Comparison of ENCODE assay signal across 18 cellular contexts in genomic region chr17:66784621-66785364, GRCh38. TPM values are rescaled to one million over a fixed set of nuclear protein-coding genes. Genes with fewer than 3 reads are reported as not detected.
"Had no signal": no experiment of that assay in that cellular context is flagged by ENCODE, and none has a peak within 500 bp of the region (broad histone marks: within the 10 kb centered on the region; RNA-seq: fewer than 3 reads in every experiment).

No MANE protein-coding gene starts in this region.

- ATAC-seq: activated naive CD4-positive, alpha-beta T cell treated with anti-CD3 and anti-CD28 coated beads, Interleukin-2, amount 50 U/mL, for 72 hours; activated T-helper 17 cell treated with anti-CD3 and anti-CD28 coated beads, Interleukin-2, amount 50 U/mL, for 72 hours; pancreas had no signal

- H3K36me3 ChIP-seq: pancreas, vagina had no signal

- DNase-seq: brain microvascular endothelial cell; cerebellar nuclear complex; hippocampal formation; kidney glomerular epithelial cell; pancreas; stimulated activated CD4-positive, alpha-beta T cell treated with anti-CD3 and anti-CD28 coated beads, Interleukin-15, amount 100 ng/mL, for 24 hours; stimulated activated CD4-positive, alpha-beta T cell treated with anti-CD3 and anti-CD28 coated beads, Interleukin-4, amount 100 ng/mL, for 24 hours; stomach; T-helper 9 cell had no signal

- H3K4me1 ChIP-seq: pancreas, vagina had no signal

- H3K27ac ChIP-seq: brain microvascular endothelial cell, pancreas, stomach, vagina had no signal

- H3K9me3 Mint-ChIP-seq: activated naive CD4-positive, alpha-beta T cell treated with anti-CD3 and anti-CD28 coated beads, Interleukin-2, amount 50 U/mL, for 72 hours; activated T-helper 17 cell treated with anti-CD3 and anti-CD28 coated beads, Interleukin-2, amount 50 U/mL, for 72 hours; mesothelial cell of epicardium; neural crest cell had no signal

- H3K4me1 Mint-ChIP-seq: activated T-helper 17 cell treated with anti-CD3 and anti-CD28 coated beads, Interleukin-2, amount 50 U/mL, for 72 hours; mesothelial cell of epicardium; neural crest cell had no signal

- H3K4me3 ChIP-seq: pancreas, stomach, vagina had no signal

- H3K9me3 ChIP-seq: pancreas, stomach, vagina had no signal

- H3K27me3 Mint-ChIP-seq: activated T-helper 17 cell treated with anti-CD3 and anti-CD28 coated beads, Interleukin-2, amount 50 U/mL, for 72 hours had no signal

- H3K27me3 ChIP-seq: brain microvascular endothelial cell, pancreas, stomach, vagina had no signal

- H3K4me3 Mint-ChIP-seq: activated T-helper 17 cell treated with anti-CD3 and anti-CD28 coated beads, Interleukin-2, amount 50 U/mL, for 72 hours; mesothelial cell of epicardium; neural crest cell had no signal

- H3K36me3 Mint-ChIP-seq: mesothelial cell of epicardium had no signal

- H3K27ac Mint-ChIP-seq: activated T-helper 17 cell treated with anti-CD3 and anti-CD28 coated beads, Interleukin-2, amount 50 U/mL, for 72 hours; mesothelial cell of epicardium had no signal

RNA-seq across cellular contexts. Expression of gene CACNG5, which starts 50.1 kb away (rescaled TPM):
- total RNA-seq: activated naive CD4-positive, alpha-beta T cell treated with anti-CD3 and anti-CD28 coated beads, Interleukin-2, amount 50 U/mL, for 72 hours; activated T-helper 17 cell treated with anti-CD3 and anti-CD28 coated beads, Interleukin-2, amount 50 U/mL, for 72 hours; dermis microvascular lymphatic vessel endothelial cell; lower leg skin; mesothelial cell of epicardium; myocyte; neural crest cell; renal cortical epithelial cell; stomach; vagina had no signal
